In the genomic region with DNA sequence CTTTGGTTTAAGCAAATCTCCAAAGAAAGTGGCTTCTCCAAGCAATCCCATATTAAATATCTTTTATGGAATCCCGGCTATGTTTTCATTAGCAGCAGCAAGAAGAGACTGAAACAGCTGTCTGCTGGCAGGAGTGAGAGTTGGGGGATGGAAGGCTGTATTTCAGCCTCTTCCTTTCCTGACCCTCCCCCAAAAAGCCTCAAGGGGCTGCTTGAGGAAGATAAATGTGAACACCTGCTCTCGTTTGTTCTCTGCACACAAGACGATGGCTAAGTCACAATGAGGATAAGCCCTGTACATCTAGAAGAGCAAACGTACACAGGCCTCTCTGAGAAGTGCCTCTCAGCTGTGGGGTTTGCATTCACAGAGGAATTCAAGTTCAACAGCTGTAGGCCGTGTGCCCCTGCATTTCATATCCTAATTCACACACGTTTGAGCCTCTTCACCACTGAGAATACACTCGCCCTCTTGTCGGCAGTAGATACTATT, we compare ENCODE assay signal across 8 cellular contexts. TPM values are rescaled to one million over a fixed set of nuclear protein-coding genes. Genes with fewer than 3 reads are reported as not detected.
DNase-seq lines count a peak whose midpoint lies in the region; ATAC-seq, FAIRE-seq and TF ChIP-seq lines count a peak whose summit lies in the region.

No MANE protein-coding gene starts in this region.

- peaks cover 72 to 97% (median 86%) of the 10 kb centered on the region in 4 donors for H3K4me1 Mint-ChIP-seq in CD4-positive, alpha-beta memory T cell
- H3K4me1 Mint-ChIP-seq in brain = peaks cover 68% of the 10 kb centered on the region

- ATAC-seq in GM19468 (IDR thresholded peaks at IDR 0.05; ENCODE audit: extremely low read depth, unreplicated experiment) (peak; percentile 34), mucosa of descending colon (no peak)

- peak overlapping the region; percentile 48 to 95 (median 89) for H3K27ac Mint-ChIP-seq in CD4-positive, alpha-beta memory T cell
- peak overlapping the region; percentile 42 to 98 (median 93) for H3K27ac Mint-ChIP-seq in brain

- no peaks in the 10 kb centered on the region for H3K27me3 Mint-ChIP-seq in CD4-positive, alpha-beta memory T cell
- H3K27me3 Mint-ChIP-seq in brain = no peaks in the 10 kb centered on the region

- peak overlapping the region; percentile 67 to 88 (median 85) for H3K4me3 Mint-ChIP-seq in CD4-positive, alpha-beta memory T cell
- H3K4me3 Mint-ChIP-seq in brain = peak overlapping the region in 4 of 5 experiments; percentile 33 to 63 (median 46)

- no peaks in the 10 kb centered on the region for H3K9me3 ChIP-seq in CD4-positive, alpha-beta memory T cell (ENCODE audit: control insufficient read depth in 1 of 2, low read length in 2 of 2)
- H3K9me3 ChIP-seq in mucosa of descending colon = no peaks in the 10 kb centered on the region

- POLR2A ChIA-PET in CD4-positive, alpha-beta memory T cell (lab: Charles Lee; ENCODE audit: partially characterized antibody) = interaction anchor here (1.0 to 26.9 kb wide), 12 partner anchors 9 to 108 kb away, joined by 3 to 734 read pairs (median 4); partner anchors contain the start of gene RIPOR2

- peaks cover 27% of the 10 kb centered on the region for H3K36me3 ChIP-seq in CD4-positive, alpha-beta memory T cell (ENCODE audit: insufficient read depth, low read length)
- H3K36me3 ChIP-seq in mucosa of descending colon (ENCODE audit: low read depth) = no peaks in the 10 kb centered on the region

- FAIRE-seq in urothelium cell line (lab: Jason Lieb, UNC) = no peak

- peaks cover 68 to 75% of the 10 kb centered on the region in 2 donors for H3K36me3 Mint-ChIP-seq in CD4-positive, alpha-beta memory T cell
- no peaks in the 10 kb centered on the region for H3K36me3 Mint-ChIP-seq in brain

- TF ChIP-seq CTCF in brain (conservative IDR thresholded peaks at IDR 0.05) (no peak), mucosa of descending colon (IDR thresholded peaks at IDR 0.05) (no peak)

- intact Hi-C loops in CD4-positive, alpha-beta memory T cell (cut with micrococcal nuclease) = loop anchor here (1.0 kb wide), 1 partner anchor 8 kb away; no protein-coding TSS in a partner anchor
- intact Hi-C loops in mucosa of descending colon (cut with DNase I, micrococcal nuclease) = no loop called here

- DNase-seq in CD4-positive, alpha-beta memory T cell = no peak
- DNase-seq in NCI-H1436 (lab: John Stamatoyannopoulos, UW) (peak; percentile 87), kidney glomerular epithelial cell (lab: John Stamatoyannopoulos, UW) (no peak), mucosa of descending colon (no peak), urothelium cell line (ENCODE audit: low spot score) (no peak), ACHN (no peak)

- CTCF ChIA-PET in CD4-positive, alpha-beta memory T cell (lab: Charles Lee; ENCODE audit: partially characterized antibody) = interaction anchor here (1.1 to 7.7 kb wide), 11 partner anchors 9 to 98 kb away, joined by 3 to 95 read pairs (median 5); partner anchors contain the start of gene RIPOR2

- H3K4me3 ChIP-seq in CD4-positive, alpha-beta memory T cell (ENCODE audit: low read length in 2 of 2) = peak overlapping the region in 1 of 2 donors; percentile 29
- H3K4me3 ChIP-seq in mucosa of descending colon = no peak overlapping the region

- H3K27me3 ChIP-seq in CD4-positive, alpha-beta memory T cell (ENCODE audit: insufficient read depth, low read length) = no peaks in the 10 kb centered on the region

- no peaks in the 10 kb centered on the region for H3K9me3 Mint-ChIP-seq in CD4-positive, alpha-beta memory T cell
- H3K9me3 Mint-ChIP-seq in brain = no peaks in the 10 kb centered on the region

- H3K4me1 ChIP-seq in CD4-positive, alpha-beta memory T cell (ENCODE audit: insufficient read depth, low read length) = peaks cover 98% of the 10 kb centered on the region
- no peaks in the 10 kb centered on the region for H3K4me1 ChIP-seq in mucosa of descending colon (ENCODE audit: low read depth)

- in situ Hi-C loops in ACHN (cut with HindIII; ENCODE audit: low pct_ligation_motif_present, low pct_unique_long_range_greater_than_20kb, low sequenced_read_pairs) = no loop called here

- H3K27ac ChIP-seq in CD4-positive, alpha-beta memory T cell (ENCODE audit: low read depth, low read length) = peak overlapping the region; percentile 45

RNA-seq across cellular contexts. Expression of gene RIPOR2, which starts 16.3 kb away (rescaled TPM):
- 100 to 1,000 TPM; 420 to 432 TPM for total RNA-seq in CD4-positive, alpha-beta memory T cell
- polyA plus RNA-seq in CD4-positive, alpha-beta memory T cell = 100 to 1,000 TPM; 431 to 458 TPM
- 13.6 TPM for polyA plus RNA-seq in brain (ENCODE audit: insufficient read depth, low read depth, low replicate concordance)
- 1 to 10 TPM; 2.9 to 4.7 (median 4.1) TPM for total RNA-seq in mucosa of descending colon

Comparison
In these comparisons a context has a peak if more than half of its experiments do, and no peak if none do; other contexts are left out.
1. RNA of gene RIPOR2, which starts 16.3 kb away (total RNA-seq): 420 to 432 TPM in CD4-positive, alpha-beta memory T cell; 2.9 to 4.7 TPM in mucosa of descending colon; every median in the first group is over 10 times any median in the second.